In genomic region chr22:21713428-21714058, GRCh38 we compare ENCODE assay signal across 10 cellular contexts. TPM values are rescaled to one million over a fixed set of nuclear protein-coding genes. Genes with fewer than 3 reads are reported as not detected.
DNase-seq lines count a peak whose midpoint lies in the region; ATAC-seq, FAIRE-seq and TF ChIP-seq lines count a peak whose summit lies in the region.
"Had no signal": no experiment of that assay in that cellular context is flagged by ENCODE, and none has a peak within 500 bp of the region (broad histone marks: within the 10 kb centered on the region; RNA-seq: fewer than 3 reads in every experiment).

No MANE protein-coding gene starts in this region.

- FAIRE-seq in kidney (lab: Jason Lieb, UNC): no peak

- H3K27ac ChIP-seq in GM23248: no peak overlapping the region
- H3K27ac ChIP-seq in SJSA1: peak overlapping the region; percentile 56
- H3K27ac ChIP-seq in skeletal muscle tissue (ENCODE audit: low read depth, low read length): peak overlapping the region; percentile 63
- H3K27ac ChIP-seq in kidney (ENCODE audit: low read depth in 2 of 2, low read length in 2 of 2): no peak overlapping the region
- H3K27ac ChIP-seq: neutrophil had no signal

- H3K9ac ChIP-seq in GM23248 (no peak overlapping the region), skeletal muscle tissue (ENCODE audit: low read depth in 1 of 3, low read length in 3 of 3) (peak overlapping the region; percentile 8 to 64 (median 39)), kidney (ENCODE audit: low read length in 2 of 2) (no peak overlapping the region)

- H3K4me2 ChIP-seq in GM23248 (ENCODE audit: unreplicated experiment): peak overlapping the region; percentile 85

- in situ Hi-C loops in GM23248 (cut with MboI): loop anchor here (5.0 kb wide), 1 partner anchor 229 kb away; no protein-coding TSS in a partner anchor

- ATAC-seq in left cardiac atrium: peak; percentile 7 to 25
- no peak for ATAC-seq in GM18520 (IDR thresholded peaks at IDR 0.05; ENCODE audit: unreplicated experiment)

- H3K4me3 ChIP-seq in GM23248 (peak overlapping the region; percentile 61), SJSA1 (no peak overlapping the region), skeletal muscle tissue (ENCODE audit: low read length in 3 of 3) (peak overlapping the region; percentile 39 to 58 (median 56)), kidney (ENCODE audit: low read length in 2 of 2) (no peak overlapping the region)

- WGBS in GM23248 (ENCODE audit: low coverage in 1 of 2, low lambda C conversion rate in 2 of 2, missing lambda C conversion rate in 2 of 2), 2 experiments: 59 to 69% methylated on average over 6 to 9 of the region's 9 CpGs

- H3K36me3 ChIP-seq in GM23248 (ENCODE audit: low read depth) (no peaks in the 10 kb centered on the region), SJSA1 (no peaks in the 10 kb centered on the region), skeletal muscle tissue (ENCODE audit: control insufficient read depth in 3 of 3, insufficient read depth in 3 of 3, low read length in 3 of 3) (peaks cover 4 to 13% (median 7%) of the 10 kb centered on the region in 3 donors), kidney (ENCODE audit: control insufficient read depth in 1 of 2, insufficient read depth in 2 of 2, low read length in 2 of 2) (no peaks in the 10 kb centered on the region)
- H3K36me3 ChIP-seq: adrenal gland had no signal

- H3F3A ChIP-seq in GM23248 (ENCODE audit: insufficient read depth): 0 out of 2 replicates have a peak, but pooled peaks cover under 1% of the 10 kb centered on the region

- intact Hi-C loops in left cardiac atrium (cut with DNase I): loop anchor here in 1 of 2 donors (2.0 to 10.0 kb wide), 2 partner anchors 151 to 225 kb away; partner anchors contain the start of gene MAPK1
- intact Hi-C loops in kidney (cut with DNase I): loop anchor here (10.0 kb wide), 1 partner anchor 221 kb away; no protein-coding TSS in a partner anchor

- H3K27me3 ChIP-seq in GM23248 (replicated peaks; ENCODE audit: insufficient read depth) (no peaks in the 10 kb centered on the region), SJSA1 (replicated peaks) (no peaks in the 10 kb centered on the region), skeletal muscle tissue (ENCODE audit: control insufficient read depth in 3 of 3, insufficient read depth in 3 of 3, low read length in 3 of 3) (no peaks in the 10 kb centered on the region)
- H3K27me3 ChIP-seq: adrenal gland, neutrophil had no signal

- peak; percentile 25 for DNase-seq in GM23248
- DNase-seq in SJSA1 (ENCODE audit: low read depth in 1 of 2, low spot score in 2 of 2): peak in 1 of 2 experiments; percentile 75
- DNase-seq in left cardiac atrium: no peak
- no peak for DNase-seq in kidney
- DNase-seq in effector CD4-positive, alpha-beta T cell: no peak
- DNase-seq: DMS79 treated with DMSO at 0.1 percent for 48 hours had no signal

- H3K4me1 ChIP-seq in GM23248 (ENCODE audit: insufficient read depth) (peaks cover 10% of the 10 kb centered on the region), SJSA1 (replicated peaks) (peaks cover 47% of the 10 kb centered on the region), skeletal muscle tissue (ENCODE audit: control insufficient read depth in 3 of 3, insufficient read depth in 3 of 3, low read length in 3 of 3) (peaks cover 20 to 40% (median 25%) of the 10 kb centered on the region in 3 donors), kidney (ENCODE audit: control insufficient read depth in 1 of 2, insufficient read depth in 1 of 2, low read depth in 1 of 2, low read length in 2 of 2) (peaks cover 0 to 6% of the 10 kb centered on the region in 2 donors)

- peak overlapping the region; percentile 87 for H2AFZ ChIP-seq in GM23248

- H3K9me2 ChIP-seq in GM23248 (ENCODE audit: insufficient read depth): no peaks in the 10 kb centered on the region

- TF ChIP-seq CTCF in kidney (IDR thresholded peaks at IDR 0.05; ENCODE audit: borderline replicate concordance, extremely low read depth, insufficient read depth): no peak

- H3K79me2 ChIP-seq in GM23248 (ENCODE audit: insufficient read depth): no peaks in the 10 kb centered on the region

- no peaks in the 10 kb centered on the region for H4K20me1 ChIP-seq in GM23248 (ENCODE audit: insufficient read depth)

- H3K9me3 ChIP-seq in GM23248 (ENCODE audit: low read depth) (no peaks in the 10 kb centered on the region), SJSA1 (replicated peaks) (no peaks in the 10 kb centered on the region), skeletal muscle tissue (ENCODE audit: control insufficient read depth in 3 of 3, low read length in 3 of 3) (no peaks in the 10 kb centered on the region), kidney (ENCODE audit: control insufficient read depth in 1 of 2, low read length in 2 of 2) (no peaks in the 10 kb centered on the region)
- H3K9me3 ChIP-seq: adrenal gland, neutrophil had no signal

RNA-seq across cellular contexts. Expression of gene YPEL1, which starts 22.1 kb away (rescaled TPM):
- 0.22 and 0.63 TPM in 2 replicates for total RNA-seq in GM23248 (2014; rRNA removed; shearing (Covaris generic))
- 0.47 and 1.1 TPM in 2 replicates for polyA plus RNA-seq in GM23248 (2016; fragmentation: Nextera tagmentation; extraction: Ambion mirVana)
- total RNA-seq in SJSA1 (2014; rRNA removed; shearing (Covaris generic)): 1.0 and 1.2 TPM in 2 replicates
- total RNA-seq in left cardiac atrium: 1 to 10 TPM; 4.6 to 5.3 TPM
- 20.4 TPM for total RNA-seq in skeletal muscle tissue
- total RNA-seq in kidney: 6.1 TPM
- polyA plus RNA-seq in kidney (ENCODE audit: insufficient read depth, low read depth, low replicate concordance): 2.2 TPM

RNA-seq across cellular contexts. Expression of gene PPIL2, which starts 47.7 kb away (rescaled TPM):
- total RNA-seq in GM23248 (2014; rRNA removed; shearing (Covaris generic)): 22.3 and 23.7 TPM in 2 replicates
- polyA plus RNA-seq in GM23248 (2016; fragmentation: Nextera tagmentation; extraction: Ambion mirVana) (26.1 TPM in 2 replicates), kidney (ENCODE audit: insufficient read depth, low read depth, low replicate concordance) (31.6 TPM)
- total RNA-seq in SJSA1 (2014; rRNA removed; shearing (Covaris generic)): 21.6 and 24.3 TPM in 2 replicates
- total RNA-seq in left cardiac atrium (10 to 100 TPM; 21.0 to 23.2 TPM), skeletal muscle tissue (17.7 TPM), kidney (46.9 TPM)

Comparison
In these comparisons a context has a peak if more than half of its experiments do, and no peak if none do; other contexts are left out.
1. H3K27ac ChIP-seq: peak in SJSA1 (single experiment) and skeletal muscle tissue (single experiment); none in GM23248 (single experiment) and kidney (0 of 2).
2. H3K4me3 ChIP-seq: peak in GM23248 (single experiment) and skeletal muscle tissue (3 of 3); none in SJSA1 (single experiment) and kidney (0 of 2).
3. H3K9ac ChIP-seq: peak in skeletal muscle tissue (3 of 3); none in GM23248 (single experiment) and kidney (0 of 2).